12 cellular contexts compared by ENCODE assay signal in genomic region chr1:179875606-179876288, GRCh38. TPM values are rescaled to one million over a fixed set of nuclear protein-coding genes. Genes with fewer than 3 reads are reported as not detected.
A peak's percentile ranks its signal among the peaks of the same experiment; 100 is the strongest.
DNase-seq lines count a peak whose midpoint lies in the region; ATAC-seq, FAIRE-seq and TF ChIP-seq lines count a peak whose summit lies in the region.
"Had no signal": no experiment of that assay in that cellular context is flagged by ENCODE, and none has a peak within 500 bp of the region (broad histone marks: within the 10 kb centered on the region; RNA-seq: fewer than 3 reads in every experiment).

No MANE protein-coding gene starts in this region.

- DNase-seq in GM06990 (ENCODE audit: extremely low read depth, insufficient read length) (no peak), PC-3 (no peak), epithelial cell of proximal tubule (ENCODE audit: low read depth) (no peak), pancreas (no peak), GM10266 (ENCODE audit: extremely low spot score) (no peak), foreskin melanocyte (no peak)
- DNase-seq in effector memory CD8-positive, alpha-beta T cell = no peak
- DNase-seq: activated naive CD4-positive, alpha-beta T cell treated with anti-CD3 and anti-CD28 coated beads for 36 hours; NCI-H1048 had no signal

- no TSS peak for BruUV-seq in PC-3 (replicated peaks; lab: Mats Ljungman, UMichigan)

- no peak overlapping the region for H2AFZ ChIP-seq in PC-3 (ENCODE audit: low read length)

- no peak for FAIRE-seq in pancreas (lab: Jason Lieb, UNC)
- FAIRE-seq: frontal cortex, G401.6 had no signal

- H3K9me3 Mint-ChIP-seq in effector memory CD8-positive, alpha-beta T cell = no peaks in the 10 kb centered on the region
- H3K9me3 Mint-ChIP-seq: activated naive CD4-positive, alpha-beta T cell treated with anti-CD3 and anti-CD28 coated beads for 36 hours had no signal

- H3K4me1 ChIP-seq in PC-3 (ENCODE audit: insufficient read depth, low read length) (peaks cover 16% of the 10 kb centered on the region), pancreas (peaks cover 35 to 66% (median 54%) of the 10 kb centered on the region in 3 donors)

- CTCF ChIA-PET in PC-3 (lab: Charles Lee) = no interaction called here

- no peak for TF ChIP-seq CTCF in GM06990 (IDR thresholded peaks at IDR 0.05; ENCODE audit: insufficient read depth, low read length, poor library complexity, severe bottlenecking)
- no peak for TF ChIP-seq CTCF in PC-3 (conservative IDR thresholded peaks at IDR 0.05; ENCODE audit: low read depth, low read length)
- no peak for TF ChIP-seq CTCF in epithelial cell of proximal tubule (conservative IDR thresholded peaks at IDR 0.05; ENCODE audit: low read depth, low read length)
- TF ChIP-seq CTCF in pancreas (IDR thresholded peaks at IDR 0.05) = no peak
- no peak for TF ChIP-seq CTCF in GM10266 (IDR thresholded peaks at IDR 0.05; ENCODE audit: control insufficient read depth, insufficient read depth, low read depth, missing control alignments)

- H3K27ac ChIP-seq in PC-3 (ENCODE audit: low read length) (no peak overlapping the region), pancreas (peak overlapping the region; percentile 19 to 87 (median 50))

- peaks cover 68% of the 10 kb centered on the region for H3K79me2 ChIP-seq in PC-3 (ENCODE audit: low read length)

- H3K27me3 Mint-ChIP-seq in effector memory CD8-positive, alpha-beta T cell = no peaks in the 10 kb centered on the region

- H3K4me3 Mint-ChIP-seq in effector memory CD8-positive, alpha-beta T cell = no peak overlapping the region

- H4K20me1 ChIP-seq in PC-3 (ENCODE audit: low read length) = peaks cover 20% of the 10 kb centered on the region

- no peak overlapping the region for H3K27ac Mint-ChIP-seq in effector memory CD8-positive, alpha-beta T cell

- POLR2A ChIA-PET in PC-3 (lab: Charles Lee; ENCODE audit: unreplicated experiment) = no interaction called here

- 73 to 74% methylated on average over 4 of the region's 4 CpGs for WGBS in pancreas, 2 donors

- no peaks in the 10 kb centered on the region for H3F3A ChIP-seq in PC-3 (ENCODE audit: low read length, unreplicated experiment)

- peaks cover 8 to 25% of the 10 kb centered on the region in 2 donors for H3K4me1 Mint-ChIP-seq in effector memory CD8-positive, alpha-beta T cell (ENCODE audit: low read depth in 2 of 2)

- H3K9me3 ChIP-seq in PC-3 (ENCODE audit: low read length) = no peaks in the 10 kb centered on the region
- H3K9me3 ChIP-seq in pancreas = no peaks in the 10 kb centered on the region

- ATAC-seq in PC-3 (no peak), pancreas (no peak), GM19324 (IDR thresholded peaks at IDR 0.05; ENCODE audit: low FRiP score, unreplicated experiment) (no peak)
- ATAC-seq in effector memory CD8-positive, alpha-beta T cell (replicated peaks) = no peak

- peaks cover 18% of the 10 kb centered on the region for H3K36me3 Mint-ChIP-seq in effector memory CD8-positive, alpha-beta T cell (ENCODE audit: insufficient read depth)

- H3K9ac ChIP-seq in PC-3 (ENCODE audit: low read length) = no peak overlapping the region

- intact Hi-C loops in PC-3 (cut with micrococcal nuclease) = no loop called here
- intact Hi-C loops in pancreas (cut with DNase I) = no loop called here

- no peaks in the 10 kb centered on the region for H3K9me2 ChIP-seq in PC-3 (replicated peaks; ENCODE audit: low read length)

- H3K4me3 ChIP-seq in GM06990 (replicated peaks; ENCODE audit: low read depth, low read length) (peak overlapping the region; percentile 96), PC-3 (ENCODE audit: low read length) (peak overlapping the region; percentile 93), epithelial cell of proximal tubule (ENCODE audit: low read depth, low read length) (peak overlapping the region; percentile 78), pancreas (peak overlapping the region in 2 of 4 donors; percentile 71 to 73)

- H3K27me3 ChIP-seq in GM06990 (replicated peaks; ENCODE audit: control insufficient read depth, insufficient read depth, low read length) (no peaks in the 10 kb centered on the region), PC-3 (ENCODE audit: low read length) (no peaks in the 10 kb centered on the region), pancreas (no peaks in the 10 kb centered on the region)

- peak overlapping the region; percentile 93 for H3K4me2 ChIP-seq in PC-3 (ENCODE audit: low read length)

- H3K36me3 ChIP-seq in GM06990 (ENCODE audit: control insufficient read depth, insufficient read depth, low read length) (no peaks in the 10 kb centered on the region; the same call in none of the 2 replicates), PC-3 (ENCODE audit: low read depth, low read length) (peaks cover 10% of the 10 kb centered on the region; the same call in 1 of the 2 replicates), pancreas (no peaks in the 10 kb centered on the region)

RNA-seq across cellular contexts. Expression of gene TOR1AIP2, which starts 1.9 kb away (rescaled TPM):
- total RNA-seq in PC-3 (2014; rRNA removed) (28.9 and 29.6 TPM in 2 replicates), epithelial cell of proximal tubule (47.7 and 57.4 TPM in 2 replicates), pancreas (10 to 100 TPM; 25.7 to 69.4 (median 38.7) TPM)
- 10 to 100 TPM in 1 of 2 donors, 1 to 10 TPM in 1; 9.7 to 12.2 TPM for polyA plus RNA-seq in pancreas

RNA-seq across cellular contexts. Expression of gene TOR1AIP1, which starts 6.3 kb away (rescaled TPM):
- total RNA-seq in PC-3 (2014; rRNA removed) (14.8 and 21.3 TPM in 2 replicates), epithelial cell of proximal tubule (35.3 and 50.5 TPM in 2 replicates), pancreas (10 to 100 TPM; 13.7 to 29.9 (median 21.2) TPM)
- polyA plus RNA-seq in pancreas = 10 to 100 TPM in 1 of 2 donors, 1 to 10 TPM in 1; 8.8 to 18.0 TPM
